Comparison of ENCODE assay signal across 1 cellular context in the genomic region with DNA sequence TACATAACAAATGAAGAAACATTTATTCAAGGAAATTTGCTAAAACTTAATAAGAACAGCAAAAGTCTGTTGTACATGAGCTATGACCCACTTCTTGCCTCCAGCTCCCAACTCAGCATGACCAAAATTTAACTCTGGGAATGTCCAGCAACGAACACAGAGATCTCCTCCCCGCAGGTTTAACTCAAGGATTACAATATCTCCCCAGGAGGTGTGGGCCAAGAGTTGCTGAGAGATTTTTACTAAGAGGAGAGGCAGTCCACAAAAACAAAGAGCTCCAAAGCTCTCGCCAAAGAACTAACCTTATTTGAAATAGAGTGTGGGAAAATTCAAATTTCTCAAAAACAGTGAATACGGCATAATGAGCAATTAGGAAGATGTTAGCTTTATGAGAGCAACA.
A peak's percentile ranks its signal among the peaks of the same experiment; 100 is the strongest.
TF ChIP-seq lines count a peak whose summit lies in the region.

No MANE protein-coding gene starts in this region.

TF ChIP-seq in GM23338, 12 proteins besides CTCF, POLR2A, EP300 and RAD21:
- TF ChIP-seq ZNF114 (CRISPR knock-in tag; IDR thresholded peaks at IDR 0.05): no peak
- TF ChIP-seq ZNF462 (CRISPR knock-in tag; IDR thresholded peaks at IDR 0.05): peak; percentile 61; the same call in 1 of the 2 replicates
- TF ChIP-seq POLR2AphosphoS5 (IDR thresholded peaks at IDR 0.05; ENCODE audit: low read depth): no peak
- TF ChIP-seq, protein P1, sequence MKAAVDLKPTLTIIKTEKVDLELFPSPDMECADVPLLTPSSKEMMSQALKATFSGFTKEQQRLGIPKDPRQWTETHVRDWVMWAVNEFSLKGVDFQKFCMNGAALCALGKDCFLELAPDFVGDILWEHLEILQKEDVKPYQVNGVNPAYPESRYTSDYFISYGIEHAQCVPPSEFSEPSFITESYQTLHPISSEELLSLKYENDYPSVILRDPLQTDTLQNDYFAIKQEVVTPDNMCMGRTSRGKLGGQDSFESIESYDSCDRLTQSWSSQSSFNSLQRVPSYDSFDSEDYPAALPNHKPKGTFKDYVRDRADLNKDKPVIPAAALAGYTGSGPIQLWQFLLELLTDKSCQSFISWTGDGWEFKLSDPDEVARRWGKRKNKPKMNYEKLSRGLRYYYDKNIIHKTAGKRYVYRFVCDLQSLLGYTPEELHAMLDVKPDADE (IDR thresholded peaks at IDR 0.05): no peak
- no peak for TF ChIP-seq ZNF331 (CRISPR knock-in tag; IDR thresholded peaks at IDR 0.05; ENCODE audit: low read depth)
